Comparison of ENCODE assay signal across 28 cellular contexts in the genomic region with DNA sequence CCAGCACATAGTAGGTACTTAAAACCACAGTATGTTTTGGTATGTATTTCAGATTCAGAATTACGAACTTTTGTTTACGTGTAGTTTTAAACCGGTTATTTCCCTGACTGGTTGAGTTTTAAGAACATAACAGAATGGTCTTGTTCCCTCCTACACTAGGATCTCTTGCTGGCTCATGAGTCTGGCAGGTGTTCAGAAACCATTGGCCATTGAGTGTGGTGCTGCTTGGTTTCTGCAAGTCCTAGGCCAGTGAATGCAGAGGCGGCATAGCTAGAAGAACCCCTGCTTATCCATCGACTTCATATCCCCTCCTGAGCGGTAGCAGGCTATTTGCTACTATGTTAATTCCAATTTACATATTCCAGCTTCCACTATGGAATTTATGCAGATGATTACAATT.
DNase-seq lines count a peak whose midpoint lies in the region; ATAC-seq, FAIRE-seq and TF ChIP-seq lines count a peak whose summit lies in the region.
"Had no signal": no experiment of that assay in that cellular context is flagged by ENCODE, and none has a peak within 500 bp of the region (broad histone marks: within the 10 kb centered on the region; RNA-seq: fewer than 3 reads in every experiment).

No MANE protein-coding gene starts in this region.

- H3K4me3 Mint-ChIP-seq in CD8-positive, alpha-beta T cell: no peak overlapping the region
- no peak overlapping the region for H3K4me3 Mint-ChIP-seq in activated B cell treated with CpG ODN at 0.5 μM for 24 hours
- peak overlapping the region; percentile 79 to 80 for H3K4me3 Mint-ChIP-seq in stimulated activated naive B cell treated with anti-CD40 and anti-IgM and Interleukin-4, amounts not matched to agents 10 μg/mL and 1 μg/mL and 100 μg/mL, for 72 hours
- H3K4me3 Mint-ChIP-seq: activated CD4-positive, alpha-beta T cell treated with anti-CD3 and anti-CD28 coated beads for 36 hours; activated naive CD8-positive, alpha-beta T cell treated with anti-CD3 and anti-CD28 coated beads, Interleukin-2, amount 10 ng/mL, durations not matched to agents 7 days and 5 days had no signal

- no peak for TF ChIP-seq RAD21 in HepG2 (CRISPR knock-in tag; IDR thresholded peaks at IDR 0.05)

- no peak for TF ChIP-seq EP300 in HepG2 (IDR thresholded peaks at IDR 0.05; ENCODE audit: low read depth in 2 of 2, low read length in 2 of 2)
- TF ChIP-seq EP300 in HepG2 (CRISPR knock-in tag; IDR thresholded peaks at IDR 0.05; ENCODE audit: borderline replicate concordance): no peak

- H3K9me3 ChIP-seq in CD8-positive, alpha-beta T cell (ENCODE audit: low read length): no peaks in the 10 kb centered on the region
- H3K9me3 ChIP-seq in HepG2 (ENCODE audit: low read length): no peaks in the 10 kb centered on the region
- no peaks in the 10 kb centered on the region for H3K9me3 ChIP-seq in uterus
- H3K9me3 ChIP-seq: ascending aorta, HAP-1, psoas muscle, suprapubic skin had no signal

- H3K27me3 Mint-ChIP-seq in CD8-positive, alpha-beta T cell (ENCODE audit: low read depth): no peaks in the 10 kb centered on the region
- H3K27me3 Mint-ChIP-seq in activated B cell treated with CpG ODN at 0.5 μM for 24 hours: no peaks in the 10 kb centered on the region
- H3K27me3 Mint-ChIP-seq in stimulated activated naive B cell treated with anti-CD40 and anti-IgM and Interleukin-4, amounts not matched to agents 10 μg/mL and 1 μg/mL and 100 μg/mL, for 72 hours: no peaks in the 10 kb centered on the region
- H3K27me3 Mint-ChIP-seq: activated CD4-positive, alpha-beta T cell treated with anti-CD3 and anti-CD28 coated beads for 36 hours; activated naive CD8-positive, alpha-beta T cell treated with anti-CD3 and anti-CD28 coated beads, Interleukin-2, amount 10 ng/mL, durations not matched to agents 7 days and 5 days had no signal

- H3K79me2 ChIP-seq in HepG2 (ENCODE audit: insufficient read depth, low read length): no peaks in the 10 kb centered on the region

- no peak overlapping the region for H3K4me3 ChIP-seq in CD8-positive, alpha-beta T cell (ENCODE audit: low read depth, low read length)
- H3K4me3 ChIP-seq in HepG2 (replicated peaks in 1 of 3; ENCODE audit: insufficient read depth in 1 of 3, low read depth in 2 of 3, low read length in 3 of 3) (no peak overlapping the region), uterus (no peak overlapping the region)
- H3K4me3 ChIP-seq: ascending aorta, coronary artery, HAP-1, psoas muscle, suprapubic skin had no signal

- intact Hi-C loops in CD8-positive, alpha-beta T cell (cut with DNase I, micrococcal nuclease): no loop called here
- intact Hi-C loops in activated B cell treated with CpG ODN at 0.5 μM for 24 hours (cut with micrococcal nuclease): no loop called here
- intact Hi-C loops in HepG2 (cut with micrococcal nuclease; ENCODE audit: unreplicated experiment): no loop called here
- intact Hi-C loops in uterus (cut with DNase I; ENCODE audit: low total_unique reads): no loop called here

- H3K4me1 Mint-ChIP-seq in CD8-positive, alpha-beta T cell (ENCODE audit: low read depth): no peaks in the 10 kb centered on the region
- H3K4me1 Mint-ChIP-seq in activated B cell treated with CpG ODN at 0.5 μM for 24 hours: peaks cover 45% of the 10 kb centered on the region
- H3K4me1 Mint-ChIP-seq in stimulated activated naive B cell treated with anti-CD40 and anti-IgM and Interleukin-4, amounts not matched to agents 10 μg/mL and 1 μg/mL and 100 μg/mL, for 72 hours: peaks cover 36 to 71% of the 10 kb centered on the region in 2 donors
- H3K4me1 Mint-ChIP-seq: activated CD4-positive, alpha-beta T cell treated with anti-CD3 and anti-CD28 coated beads for 36 hours; activated naive CD8-positive, alpha-beta T cell treated with anti-CD3 and anti-CD28 coated beads, Interleukin-2, amount 10 ng/mL, durations not matched to agents 7 days and 5 days had no signal

- no peak for FAIRE-seq in HepG2 (lab: Jason Lieb, UNC)
- FAIRE-seq: urothelium cell line had no signal

- no peaks in the 10 kb centered on the region for H3K4me1 ChIP-seq in CD8-positive, alpha-beta T cell (ENCODE audit: insufficient read depth, low read length)
- H3K4me1 ChIP-seq in HepG2 (ENCODE audit: insufficient read depth, low read length) (peaks cover 51% of the 10 kb centered on the region), uterus (no peaks in the 10 kb centered on the region)
- H3K4me1 ChIP-seq: ascending aorta, psoas muscle, suprapubic skin had no signal

- H3K27ac Mint-ChIP-seq in CD8-positive, alpha-beta T cell: peak overlapping the region; percentile 41
- H3K27ac Mint-ChIP-seq in activated B cell treated with CpG ODN at 0.5 μM for 24 hours: peak overlapping the region; percentile 68
- H3K27ac Mint-ChIP-seq in stimulated activated naive B cell treated with anti-CD40 and anti-IgM and Interleukin-4, amounts not matched to agents 10 μg/mL and 1 μg/mL and 100 μg/mL, for 72 hours: peak overlapping the region; percentile 93
- H3K27ac Mint-ChIP-seq: activated CD4-positive, alpha-beta T cell treated with anti-CD3 and anti-CD28 coated beads for 36 hours; activated naive CD8-positive, alpha-beta T cell treated with anti-CD3 and anti-CD28 coated beads, Interleukin-2, amount 10 ng/mL, durations not matched to agents 7 days and 5 days had no signal

- H3K9ac ChIP-seq in HepG2 (ENCODE audit: insufficient read depth, low read depth, low read length): no peak overlapping the region

- H3K27ac ChIP-seq in CD8-positive, alpha-beta T cell (ENCODE audit: low read depth, low read length): no peak overlapping the region
- H3K27ac ChIP-seq in HepG2 (ENCODE audit: extremely low read length, insufficient read depth, low read length) (peak overlapping the region; percentile 50), uterus (no peak overlapping the region)
- H3K27ac ChIP-seq: ascending aorta, coronary artery, HL-60, psoas muscle, suprapubic skin had no signal

- TF ChIP-seq CTCF in CD8-positive, alpha-beta T cell (IDR thresholded peaks at IDR 0.05): no peak
- TF ChIP-seq CTCF in activated B cell treated with CpG ODN at 0.5 μM for 24 hours (IDR thresholded peaks at IDR 0.05) (no peak), HepG2 (CRISPR knock-in tag; IDR thresholded peaks at IDR 0.05) (no peak), uterus (IDR thresholded peaks at IDR 0.05) (no peak)

- ATAC-seq in CD8-positive, alpha-beta T cell: no peak
- ATAC-seq in activated B cell treated with CpG ODN at 0.5 μM for 24 hours (ENCODE audit: low read depth) (no peak), HepG2 (no peak)
- no peak for ATAC-seq in stimulated activated naive B cell treated with anti-CD40 and anti-IgM and Interleukin-4, amounts not matched to agents 10 μg/mL and 1 μg/mL and 100 μg/mL, for 72 hours (replicated peaks)
- ATAC-seq: activated CD4-positive, alpha-beta T cell treated with anti-CD3 and anti-CD28 coated beads for 36 hours; left ventricle myocardium superior; psoas muscle had no signal

- in situ Hi-C loops in HepG2 (cut with HindIII; ENCODE audit: extremely low pct_ligation_motif_present, low pct_unique_long_range_greater_than_20kb): no loop called here

- peaks cover 82% of the 10 kb centered on the region for H3K36me3 Mint-ChIP-seq in CD8-positive, alpha-beta T cell
- H3K36me3 Mint-ChIP-seq in activated B cell treated with CpG ODN at 0.5 μM for 24 hours (ENCODE audit: low read depth): peaks cover 77% of the 10 kb centered on the region
- peaks cover 50 to 83% of the 10 kb centered on the region in 2 donors for H3K36me3 Mint-ChIP-seq in stimulated activated naive B cell treated with anti-CD40 and anti-IgM and Interleukin-4, amounts not matched to agents 10 μg/mL and 1 μg/mL and 100 μg/mL, for 72 hours

- TF ChIP-seq POLR2A in HepG2 (IDR thresholded peaks at IDR 0.05; ENCODE audit: insufficient read depth in 1 of 2, low read depth in 2 of 2, low read length in 2 of 2) (no peak), uterus (IDR thresholded peaks at IDR 0.05) (no peak)

- no peak overlapping the region for H3K4me2 ChIP-seq in HepG2 (ENCODE audit: low read depth, low read length)

- no peak overlapping the region for H2AFZ ChIP-seq in HepG2 (ENCODE audit: low read length)

- no peak for DNase-seq in CD8-positive, alpha-beta T cell
- no peak for DNase-seq in activated B cell treated with CpG ODN at 0.5 μM for 24 hours
- no peak for DNase-seq in HepG2 (ENCODE audit: low spot score)
- DNase-seq in stimulated activated naive B cell treated with anti-CD40 and anti-IgM and Interleukin-4, amounts not matched to agents 10 μg/mL and 1 μg/mL and 100 μg/mL, for 72 hours: no peak
- no peak for DNase-seq in uterus
- no peak for DNase-seq in NCI-H69 (lab: John Stamatoyannopoulos, UW)
- DNase-seq in activated CD4-positive, CD25-positive, alpha-beta regulatory T cell treated with anti-CD3 and anti-CD28 coated beads, Interleukin-2, amount 50 U/mL, for 72 hours: no peak
- DNase-seq: activated CD4-positive, alpha-beta T cell treated with anti-CD3 and anti-CD28 coated beads for 36 hours; activated naive CD8-positive, alpha-beta T cell treated with anti-CD3 and anti-CD28 coated beads, Interleukin-2, amount 10 ng/mL, durations not matched to agents 7 days and 5 days; COR-L47; DMS79 treated with DMSO at 0.1 percent for 48 hours; effector memory CD4-positive, alpha-beta T cell; GDM1; islet precursor cell; Kasumi-1; left ventricle myocardium superior; NCI-H1436; NCI-H2081; NCI-H2227 treated with DMSO at 0.1 percent for 48 hours; psoas muscle; SHP77; stimulated activated CD4-positive, alpha-beta T cell treated with anti-CD3 and anti-CD28 coated beads, Interleukin-4, amount 100 ng/mL, for 24 hours had no signal

- no peaks in the 10 kb centered on the region for H4K20me1 ChIP-seq in HepG2 (ENCODE audit: insufficient read depth, low read length)

- 95% methylated on average over 6 of the region's 6 CpGs for WGBS in HepG2 (ENCODE audit: low lambda C conversion rate)

- no TSS peak for BruUV-seq in HepG2 (replicated peaks; lab: Mats Ljungman, UMichigan)

- H3K27me3 ChIP-seq in CD8-positive, alpha-beta T cell (ENCODE audit: insufficient read depth, low read length): no peaks in the 10 kb centered on the region
- H3K27me3 ChIP-seq in HepG2 (ENCODE audit: control insufficient read depth in 1 of 2, insufficient read depth in 2 of 2, low read length in 2 of 2) (no peaks in the 10 kb centered on the region), uterus (no peaks in the 10 kb centered on the region)
- H3K27me3 ChIP-seq: ascending aorta, suprapubic skin had no signal

- POLR2A ChIA-PET in CD8-positive, alpha-beta T cell (lab: Charles Lee): no interaction called here
- POLR2A ChIA-PET in activated B cell treated with CpG ODN at 0.5 μM for 24 hours (lab: Charles Lee): no interaction called here
- POLR2A ChIA-PET in HepG2 (lab: Yijun Ruan, JAX): interaction anchor here (3.0 kb wide), 1 partner anchor 12 kb away, joined by 10 read pairs; no protein-coding TSS in a partner anchor

- CTCF ChIA-PET in CD8-positive, alpha-beta T cell (lab: Charles Lee): no interaction called here
- CTCF ChIA-PET in activated B cell treated with CpG ODN at 0.5 μM for 24 hours (lab: Charles Lee): interaction anchor here (1.7 kb wide), 1 partner anchor 251 kb away, joined by 5 read pairs; no protein-coding TSS in a partner anchor
- CTCF ChIA-PET in HepG2 (lab: Yijun Ruan, JAX; ENCODE audit: low intra/inter-chr PET ratio, low total read pairs): no interaction called here

- peaks cover 36% of the 10 kb centered on the region for H3K36me3 ChIP-seq in CD8-positive, alpha-beta T cell (ENCODE audit: insufficient read depth, low read length)
- H3K36me3 ChIP-seq in HepG2 (replicated peaks in 1 of 2; ENCODE audit: control insufficient read depth in 1 of 2, insufficient read depth in 2 of 2, low read length in 2 of 2) (peaks cover 13 to 49% of the 10 kb centered on the region in 2 experiments), uterus (no peaks in the 10 kb centered on the region)

- H3K9me3 Mint-ChIP-seq in CD8-positive, alpha-beta T cell: no peaks in the 10 kb centered on the region
- H3K9me3 Mint-ChIP-seq in activated B cell treated with CpG ODN at 0.5 μM for 24 hours: no peaks in the 10 kb centered on the region
- no peaks in the 10 kb centered on the region for H3K9me3 Mint-ChIP-seq in stimulated activated naive B cell treated with anti-CD40 and anti-IgM and Interleukin-4, amounts not matched to agents 10 μg/mL and 1 μg/mL and 100 μg/mL, for 72 hours
- H3K9me3 Mint-ChIP-seq: activated naive CD8-positive, alpha-beta T cell treated with anti-CD3 and anti-CD28 coated beads, Interleukin-2, amount 10 ng/mL, durations not matched to agents 7 days and 5 days had no signal

Comparison
In these comparisons a context has a peak if more than half of its experiments do, and no peak if none do; other contexts are left out.
1. H3K27ac Mint-ChIP-seq: peak in every context shown above with its lines; median percentile 93 in stimulated activated naive B cell treated with anti-CD40 and anti-IgM and Interleukin-4, amounts not matched to agents 10 μg/mL and 1 μg/mL and 100 μg/mL, for 72 hours; 68 in activated B cell treated with CpG ODN at 0.5 μM for 24 hours; 41 in CD8-positive, alpha-beta T cell.
2. H3K4me3 Mint-ChIP-seq: peak in stimulated activated naive B cell treated with anti-CD40 and anti-IgM and Interleukin-4, amounts not matched to agents 10 μg/mL and 1 μg/mL and 100 μg/mL, for 72 hours (2 of 2); none in CD8-positive, alpha-beta T cell (single experiment) and activated B cell treated with CpG ODN at 0.5 μM for 24 hours (single experiment).